Comparison of ENCODE assay signal across 8 cellular contexts in genomic region chr2:9630750-9631483, GRCh38. TPM values are rescaled to one million over a fixed set of nuclear protein-coding genes. Genes with fewer than 3 reads are reported as not detected.
DNase-seq lines count a peak whose midpoint lies in the region; FAIRE-seq and TF ChIP-seq lines count a peak whose summit lies in the region.

Gene YWHAQ, minus strand, starts transcription at chr2:9630997. Its CDS starts 545 bp downstream, at chr2:9630452.

- H3K23ac ChIP-seq in neuronal stem cell (ENCODE audit: low read depth, low read length, poor library complexity): peak within 1 kb of the TSS; percentile 98

- peak within 1 kb of the TSS; percentile 100 for H3K27ac ChIP-seq in neuronal stem cell (replicated peaks; ENCODE audit: low read length)

- H2AK5ac ChIP-seq in neuronal stem cell (ENCODE audit: low read depth, low read length): peak within 1 kb of the TSS; percentile 59

- no peak within 1 kb of the TSS for H4K8ac ChIP-seq in neuronal stem cell (ENCODE audit: low read depth, low read length)

- CTCF ChIA-PET in activated naive CD4-positive, alpha-beta T cell treated with anti-CD3 and anti-CD28 coated beads for 36 hours (lab: Charles Lee): interaction anchor here (0.6 to 2.3 kb wide), 2 partner anchors 22 to 439 kb away, joined by 3 to 8 read pairs; no protein-coding TSS in a partner anchor

- H2BK15ac ChIP-seq in neuronal stem cell (ENCODE audit: low read length): peak within 1 kb of the TSS; percentile 62

- FAIRE-seq in frontal cortex (lab: Jason Lieb, UNC): peak; percentile 77

- no peak for TF ChIP-seq CTCF in HFF-Myc (IDR thresholded peaks at IDR 0.05; ENCODE audit: low read depth, low read length, missing control alignments)
- no peak for TF ChIP-seq CTCF in subcutaneous adipose tissue (IDR thresholded peaks at IDR 0.05; ENCODE audit: low read depth)

- no peaks in the 10 kb centered on the region for H3K27me3 Mint-ChIP-seq in activated naive CD4-positive, alpha-beta T cell treated with anti-CD3 and anti-CD28 coated beads for 36 hours (ENCODE audit: low read depth)

- intact Hi-C loops in activated naive CD4-positive, alpha-beta T cell treated with anti-CD3 and anti-CD28 coated beads for 36 hours (cut with micrococcal nuclease): loop anchor here (1.0 to 5.0 kb wide), 10 partner anchors 23 to 208 kb away; partner anchors contain the start of genes ADAM17, CPSF3, IAH1 and ITGB1BP1

- no peaks in the 10 kb centered on the region for H3K9me3 Mint-ChIP-seq in activated naive CD4-positive, alpha-beta T cell treated with anti-CD3 and anti-CD28 coated beads for 36 hours

- DNase-seq in GM03348 (ENCODE audit: low spot score) (peak; percentile 100), HFF-Myc (ENCODE audit: extremely low read depth, low read depth) (peak; percentile 98), NAMALWA (ENCODE audit: low spot score) (peak; percentile 99), SK-N-DZ (ENCODE audit: low spot score) (peak; percentile 99), frontal cortex (ENCODE audit: low spot score in 2 of 2) (peak; percentile 98 to 99), neuronal stem cell (ENCODE audit: low spot score) (peak; percentile 99)
- DNase-seq in activated naive CD4-positive, alpha-beta T cell treated with anti-CD3 and anti-CD28 coated beads for 36 hours: peak; percentile 95

- no peaks in the 10 kb centered on the region for H3K79me1 ChIP-seq in neuronal stem cell (ENCODE audit: low read depth, low read length)

- peak within 1 kb of the TSS; percentile 90 for H3K4me2 ChIP-seq in neuronal stem cell (ENCODE audit: insufficient read depth, low read length, poor library complexity, severe bottlenecking)

- H3K4ac ChIP-seq in neuronal stem cell (ENCODE audit: low read length): no peak within 1 kb of the TSS

- WGBS in neuronal stem cell (ENCODE audit: extremely low coverage in 2 of 2, insufficient read length in 2 of 2, insufficient replicate concordance in 1 of 2), 2 donors: no CpG with 5 or more reads among the region's 81 CpGs

- H3K27ac Mint-ChIP-seq in activated naive CD4-positive, alpha-beta T cell treated with anti-CD3 and anti-CD28 coated beads for 36 hours: peak within 1 kb of the TSS; percentile 93

- H3K36me3 Mint-ChIP-seq in activated naive CD4-positive, alpha-beta T cell treated with anti-CD3 and anti-CD28 coated beads for 36 hours (ENCODE audit: low read depth): peaks cover 38% of the 10 kb centered on the region

- H2BK12ac ChIP-seq in neuronal stem cell (ENCODE audit: low read length): no peak within 1 kb of the TSS

- H3K36me3 ChIP-seq in neuronal stem cell (replicated peaks in 1 of 2; ENCODE audit: control insufficient read depth in 2 of 2, insufficient read depth in 2 of 2, low read length in 2 of 2): peaks cover 3 to 42% of the 10 kb centered on the region in 2 donors

- H3K4me1 Mint-ChIP-seq in activated naive CD4-positive, alpha-beta T cell treated with anti-CD3 and anti-CD28 coated beads for 36 hours (ENCODE audit: low read depth): peaks cover 45% of the 10 kb centered on the region

- H2BK120ac ChIP-seq in neuronal stem cell (ENCODE audit: low read depth, low read length): peak within 1 kb of the TSS; percentile 73

- peak within 1 kb of the TSS; percentile 100 for H3K9ac ChIP-seq in neuronal stem cell (ENCODE audit: low read depth, low read length, poor library complexity)

- peak within 1 kb of the TSS; percentile 99 for H3K14ac ChIP-seq in neuronal stem cell (ENCODE audit: low read length)

- no peaks in the 10 kb centered on the region for H3K9me3 ChIP-seq in neuronal stem cell (replicated peaks in 1 of 2; ENCODE audit: control insufficient read depth in 2 of 2, insufficient read depth in 1 of 2, low read depth in 1 of 2, low read length in 2 of 2)

- H2AFZ ChIP-seq in neuronal stem cell (ENCODE audit: low read length): peak within 1 kb of the TSS; percentile 90

- peak within 1 kb of the TSS; percentile 94 for H2BK5ac ChIP-seq in neuronal stem cell (ENCODE audit: low read length)

- peaks cover 14 to 35% of the 10 kb centered on the region in 2 donors for H3K4me1 ChIP-seq in neuronal stem cell (ENCODE audit: control insufficient read depth in 2 of 2, insufficient read depth in 1 of 2, low read depth in 1 of 2, low read length in 2 of 2)

- peak within 1 kb of the TSS; percentile 97 for H3K4me3 Mint-ChIP-seq in activated naive CD4-positive, alpha-beta T cell treated with anti-CD3 and anti-CD28 coated beads for 36 hours

- H3K27me3 ChIP-seq in neuronal stem cell (ENCODE audit: control insufficient read depth in 3 of 3, insufficient read depth in 3 of 3, low read depth in 1 of 3, low read length in 3 of 3): no peaks in the 10 kb centered on the region

- H4K91ac ChIP-seq in neuronal stem cell (ENCODE audit: low read depth, low read length, poor library complexity): no peak within 1 kb of the TSS

- H3K4me3 ChIP-seq in HFF-Myc (replicated peaks; ENCODE audit: low read depth, low read length) (peak within 1 kb of the TSS; percentile 63), neuronal stem cell (ENCODE audit: low read length in 2 of 2) (peak within 1 kb of the TSS; percentile 99 to 100)

- peak within 1 kb of the TSS; percentile 99 for H3K18ac ChIP-seq in neuronal stem cell (ENCODE audit: low read length)

RNA-seq across cellular contexts. Expression of gene YWHAQ, which starts in this region (rescaled TPM):
- 453 and 489 TPM in 2 replicates for polyA plus RNA-seq in SK-N-DZ (2014; cell fraction: cytosol; rRNA removed)
- polyA plus RNA-seq in SK-N-DZ (2014; cell fraction: nucleus; rRNA removed): 228 and 247 TPM in 2 replicates
- 100 to 1,000 TPM; 248 to 261 TPM for total RNA-seq in activated naive CD4-positive, alpha-beta T cell treated with anti-CD3 and anti-CD28 coated beads for 36 hours
- total RNA-seq in frontal cortex (701 TPM), subcutaneous adipose tissue (100 to 1,000 TPM; 113 to 220 (median 176) TPM)
- polyA plus RNA-seq in neuronal stem cell (2013, experiment 1 of 2): 433 TPM
- polyA plus RNA-seq in neuronal stem cell (2013, experiment 2 of 2): 430 TPM

Comparison
In these comparisons a context has a peak if more than half of its experiments do, and no peak if none do; other contexts are left out.
1. Peak in every context shown above with its lines: DNase-seq, H3K4me3 ChIP-seq and H3K27ac ChIP-seq.